In genomic region chr11:64232182-64233018, GRCh38 we compare ENCODE assay signal across 10 cellular contexts. TPM values are rescaled to one million over a fixed set of nuclear protein-coding genes. Genes with fewer than 3 reads are reported as not detected.
A peak's percentile ranks its signal among the peaks of the same experiment; 100 is the strongest.
DNase-seq lines count a peak whose midpoint lies in the region; ATAC-seq and TF ChIP-seq lines count a peak whose summit lies in the region.
"Had no signal": no experiment of that assay in that cellular context is flagged by ENCODE, and none has a peak within 500 bp of the region (broad histone marks: within the 10 kb centered on the region; RNA-seq: fewer than 3 reads in every experiment).

No MANE protein-coding gene starts in this region.

- H3K9ac ChIP-seq in BLaER1: peak overlapping the region; percentile 32

- POLR2A ChIA-PET in RWPE1 (lab: Yijun Ruan, JAX; ENCODE audit: low non-redundant PET): interaction anchor here (0.6 to 1.0 kb wide), 3 partner anchors 9 to 99 kb away, joined by 3 read pairs; partner anchors contain the start of gene FKBP2

- H3K4me2 ChIP-seq in BLaER1 (peak overlapping the region; percentile 99), hepatocyte (peak overlapping the region; percentile 97)

- DNase-seq in RWPE1 (ENCODE audit: low spot score): no peak
- no peak for DNase-seq in hepatocyte (ENCODE audit: low spot score)
- DNase-seq: activated CD4-positive, CD25-positive, alpha-beta regulatory T cell; IMR-90; NCI-H2107; PC-3 had no signal

- no peak overlapping the region for H2AFZ ChIP-seq in hepatocyte

- H3K27ac ChIP-seq in BLaER1 (peak overlapping the region; percentile 51), RWPE1 (peak overlapping the region; percentile 98), hepatocyte (no peak overlapping the region)

- WGBS in hepatocyte (ENCODE audit: low lambda C conversion rate, missing lambda C conversion rate): 89% methylated on average over 15 of the region's 15 CpGs

- TF ChIP-seq CTCF in RWPE1 (conservative IDR thresholded peaks at IDR 0.05; ENCODE audit: low read depth) (no peak), hepatocyte (IDR thresholded peaks at IDR 0.05; ENCODE audit: poor library complexity) (no peak)

- ATAC-seq in HG02759 (IDR thresholded peaks at IDR 0.05; ENCODE audit: unreplicated experiment) (no peak), GM21390 (IDR thresholded peaks at IDR 0.05; ENCODE audit: unreplicated experiment) (no peak), GM19397 (IDR thresholded peaks at IDR 0.05; ENCODE audit: unreplicated experiment) (no peak)
- ATAC-seq: PC-3 had no signal

- H4K20me1 ChIP-seq in BLaER1 (peaks cover 12% of the 10 kb centered on the region), hepatocyte (ENCODE audit: insufficient read depth, poor library complexity, severe bottlenecking) (peaks cover 10% of the 10 kb centered on the region)

- H3K79me2 ChIP-seq in hepatocyte: peaks cover 30% of the 10 kb centered on the region

- no peak overlapping the region for H3K4me3 ChIP-seq in BLaER1
- no peak overlapping the region for H3K4me3 ChIP-seq in hepatocyte

- H3K9me3 ChIP-seq in BLaER1 (no peaks in the 10 kb centered on the region), hepatocyte (ENCODE audit: low read depth) (no peaks in the 10 kb centered on the region)

- no peaks in the 10 kb centered on the region for H3K9me2 ChIP-seq in hepatocyte (replicated peaks; ENCODE audit: insufficient read depth)

- H3K36me3 ChIP-seq in BLaER1 (peaks cover 8% of the 10 kb centered on the region), hepatocyte (replicated peaks; ENCODE audit: insufficient read depth, low read depth) (no peaks in the 10 kb centered on the region)

- H3K4me1 ChIP-seq in BLaER1 (peaks cover 82% of the 10 kb centered on the region), hepatocyte (ENCODE audit: insufficient read depth) (peaks cover 8% of the 10 kb centered on the region)

- H3K27me3 ChIP-seq in BLaER1 (no peaks in the 10 kb centered on the region), hepatocyte (no peaks in the 10 kb centered on the region)

- CTCF ChIA-PET in RWPE1 (lab: Yijun Ruan, JAX): interaction anchor here (0.6 to 1.7 kb wide), 4 partner anchors 19 to 382 kb away, joined by 3 to 6 read pairs (median 4); partner anchors contain the start of genes CATSPERZ and PLCB3

RNA-seq across cellular contexts. Expression of gene VEGFB, which starts 2.0 kb away (rescaled TPM):
- 29.1 and 30.5 TPM in 2 replicates for total RNA-seq in hepatocyte
- polyA plus RNA-seq in hepatocyte: 116 and 117 TPM in 2 replicates

RNA-seq across cellular contexts. Expression of gene DNAJC4, which starts 2.1 kb away (rescaled TPM):
- 12.8 and 13.4 TPM in 2 replicates for total RNA-seq in hepatocyte
- 58.4 and 61.7 TPM in 2 replicates for polyA plus RNA-seq in hepatocyte

RNA-seq across cellular contexts. Expression of gene NUDT22, which starts 6.3 kb away (rescaled TPM):
- total RNA-seq in hepatocyte: 42.9 and 49.5 TPM in 2 replicates
- polyA plus RNA-seq in hepatocyte: 66.6 and 70.4 TPM in 2 replicates

RNA-seq across cellular contexts. Expression of gene TRPT1, which starts 6.4 kb away (rescaled TPM):
- total RNA-seq in hepatocyte: 26.3 and 52.8 TPM in 2 replicates
- polyA plus RNA-seq in hepatocyte: 55.5 and 56.0 TPM in 2 replicates

RNA-seq across cellular contexts. Expression of gene FKBP2, which starts 8.5 kb away (rescaled TPM):
- total RNA-seq in hepatocyte: 57.7 and 73.5 TPM in 2 replicates
- 349 and 421 TPM in 2 replicates for polyA plus RNA-seq in hepatocyte
